ENCODE assay signal across 19 cellular contexts in genomic region chr7:115101199-115101598, GRCh38.
"Had no signal": no experiment of that assay in that cellular context is flagged by ENCODE, and none has a peak within 500 bp of the region (broad histone marks: within the 10 kb centered on the region; RNA-seq: fewer than 3 reads in every experiment).

No MANE protein-coding gene starts in this region.

- ATAC-seq: gastrocnemius medialis; heart right ventricle; left cardiac atrium; left lung; left ventricle myocardium superior; lower lobe of right lung; mucosa of descending colon; naive thymus-derived CD8-positive, alpha-beta T cell had no signal

- H3K36me3 ChIP-seq: esophagus muscularis mucosa, gastrocnemius medialis, heart right ventricle, left lung, lower lobe of right lung had no signal

- DNase-seq: dermis blood vessel endothelial cell; dorsolateral prefrontal cortex; effector CD4-positive, alpha-beta T cell; effector memory CD4-positive, alpha-beta T cell; foreskin melanocyte; gastrocnemius medialis; glutamatergic neuron; head of caudate nucleus; heart right ventricle; hippocampal formation; left cardiac atrium; left lung; left ventricle myocardium superior; lower lobe of right lung; mucosa of descending colon; naive B cell; naive thymus-derived CD8-positive, alpha-beta T cell had no signal

- H3K4me1 ChIP-seq: esophagus muscularis mucosa, gastrocnemius medialis, left lung, lower lobe of right lung had no signal

- H3K27ac ChIP-seq: coronary artery, dorsolateral prefrontal cortex, esophagus muscularis mucosa, gastrocnemius medialis, heart right ventricle, left lung, lower lobe of right lung had no signal

- H3K27me3 ChIP-seq: esophagus muscularis mucosa, gastrocnemius medialis, heart right ventricle, left lung had no signal

- H3K9me3 ChIP-seq: esophagus muscularis mucosa, gastrocnemius medialis, heart right ventricle, left lung, lower lobe of right lung, mucosa of descending colon had no signal

- H3K4me3 ChIP-seq: coronary artery, dorsolateral prefrontal cortex, esophagus muscularis mucosa, gastrocnemius medialis, heart right ventricle, left lung, lower lobe of right lung, mucosa of descending colon had no signal
